Comparison of ENCODE assay signal across 10 cellular contexts in genomic region chr7:41693150-41693997, GRCh38. TPM values are rescaled to one million over a fixed set of nuclear protein-coding genes. Genes with fewer than 3 reads are reported as not detected.
DNase-seq lines count a peak whose midpoint lies in the region; ATAC-seq and TF ChIP-seq lines count a peak whose summit lies in the region.
"Had no signal": no experiment of that assay in that cellular context is flagged by ENCODE, and none has a peak within 500 bp of the region (broad histone marks: within the 10 kb centered on the region; RNA-seq: fewer than 3 reads in every experiment).

No MANE protein-coding gene starts in this region.

- intact Hi-C loops in lower lobe of right lung (cut with DNase I) = no loop called here

- no peak overlapping the region for H3K4me3 ChIP-seq in BE2C (ENCODE audit: low read depth, low read length)
- H3K4me3 ChIP-seq in lower lobe of right lung = no peak overlapping the region

- ATAC-seq in lower lobe of right lung = peak; percentile 33 to 50
- ATAC-seq in GM21423 (IDR thresholded peaks at IDR 0.05; ENCODE audit: unreplicated experiment) = no peak

- H3K9me3 ChIP-seq in BE2C = no peaks in the 10 kb centered on the region
- no peaks in the 10 kb centered on the region for H3K9me3 ChIP-seq in lower lobe of right lung

- H3K36me3 ChIP-seq in BE2C = no peaks in the 10 kb centered on the region
- no peaks in the 10 kb centered on the region for H3K36me3 ChIP-seq in lower lobe of right lung

- no peaks in the 10 kb centered on the region for H3K4me1 ChIP-seq in BE2C
- no peaks in the 10 kb centered on the region for H3K4me1 ChIP-seq in lower lobe of right lung

- peak overlapping the region; percentile 5 for H3K27ac ChIP-seq in cingulate gyrus (ENCODE audit: low read depth, low read length)
- H3K27ac ChIP-seq in lower lobe of right lung = no peak overlapping the region

- no peak for DNase-seq in BE2C
- peak; percentile 11 for DNase-seq in NCI-H1105 treated with DMSO at 0.1 percent for 48 hours (lab: John Stamatoyannopoulos, UW)
- no peak for DNase-seq in lower lobe of right lung
- DNase-seq in iPS-NIHi7 (ENCODE audit: extremely low spot score) = no peak
- no peak for DNase-seq in DMS79 treated with DMSO at 0.1 percent for 48 hours (lab: John Stamatoyannopoulos, UW)
- no peak for DNase-seq in NCI-H2196 (lab: John Stamatoyannopoulos, UW; ENCODE audit: unreplicated experiment)
- DNase-seq: activated naive CD8-positive, alpha-beta T cell treated with anti-CD3 and anti-CD28 coated beads, Interleukin-2, amount 10 ng/mL, durations not matched to agents 7 days and 5 days; stimulated activated CD4-positive, alpha-beta T cell treated with anti-CD3 and anti-CD28 coated beads, Interleukin-4, amount 100 ng/mL, for 4 hours had no signal

- H3K27me3 ChIP-seq in BE2C = peaks cover 25% of the 10 kb centered on the region
- H3K27me3 ChIP-seq in lower lobe of right lung (ENCODE audit: low read depth) = peaks cover 12% of the 10 kb centered on the region

- TF ChIP-seq CTCF in BE2C (IDR thresholded peaks at IDR 0.05; ENCODE audit: low read depth, low read length) (peak; percentile 50), lower lobe of right lung (IDR thresholded peaks at IDR 0.05) (peak; percentile 7)

RNA-seq across cellular contexts. Expression of gene INHBA, which starts 9.5 kb away (rescaled TPM):
- polyA plus RNA-seq in BE2C (2012; ENCODE audit: insufficient read depth, insufficient read length, low read depth) = not detected
- 81.2 TPM for total RNA-seq in lower lobe of right lung
- total RNA-seq: activated naive CD8-positive, alpha-beta T cell treated with anti-CD3 and anti-CD28 coated beads, Interleukin-2, amount 10 ng/mL, durations not matched to agents 7 days and 5 days had no signal
